ENCODE assay signal across 1 cellular context in genomic region chrX:103101280-103102042, GRCh38.
TF ChIP-seq lines count a peak whose summit lies in the region.

No MANE protein-coding gene starts in this region.

TF ChIP-seq in K562, 482 proteins besides CTCF, POLR2A, EP300 and RAD21 (continued from another document and continues in another):
- TF ChIP-seq ARID3B (CRISPR knock-in tag; IDR thresholded peaks at IDR 0.05; ENCODE audit: borderline replicate concordance) (no peak), SMAD4 (CRISPR knock-in tag; conservative IDR thresholded peaks at IDR 0.05) (peak; percentile 100), ZNF431 (CRISPR knock-in tag; IDR thresholded peaks at IDR 0.05) (no peak), CEBPZ (IDR thresholded peaks at IDR 0.05; ENCODE audit: borderline replicate concordance, low read depth, low read length) (no peak), RBM17 (IDR thresholded peaks at IDR 0.05; ENCODE audit: borderline replicate concordance, low read depth, low read length) (no peak), ZNF133 (CRISPR knock-in tag; IDR thresholded peaks at IDR 0.05) (no peak), NELFE (IDR thresholded peaks at IDR 0.05; ENCODE audit: insufficient read depth, insufficient read length) (no peak), ZNF41 (CRISPR knock-in tag; conservative IDR thresholded peaks at IDR 0.05) (no peak), CCAR2 (IDR thresholded peaks at IDR 0.05; ENCODE audit: low read depth, low read length) (no peak), MLLT1 (IDR thresholded peaks at IDR 0.05) (0 out of 4 replicates have a peak, but pooled peaks of 1 of the 2 experiments have one; percentile 60), BCLAF1 (IDR thresholded peaks at IDR 0.05; ENCODE audit: borderline replicate concordance in 1 of 2, control insufficient read depth in 1 of 2, low read depth in 2 of 2, low read length in 1 of 2) (no peak), TFE3 (CRISPR knock-in tag; IDR thresholded peaks at IDR 0.05) (no peak), ZNF165 (CRISPR knock-in tag; IDR thresholded peaks at IDR 0.05; ENCODE audit: borderline replicate concordance) (no peak), MTA3 (IDR thresholded peaks at IDR 0.05; ENCODE audit: borderline replicate concordance) (peak; percentile 78), HINFP (tag; conservative IDR thresholded peaks at IDR 0.05; ENCODE audit: low read depth) (no peak), CHD2 (IDR thresholded peaks at IDR 0.05; ENCODE audit: low read depth, low read length) (no peak), ZNF766 (CRISPR knock-in tag; conservative IDR thresholded peaks at IDR 0.05) (peak; percentile 90), PREB (CRISPR knock-in tag; IDR thresholded peaks at IDR 0.05) (no peak), E2F1 (CRISPR knock-in tag; IDR thresholded peaks at IDR 0.05) (no peak), RBM25 (IDR thresholded peaks at IDR 0.05; ENCODE audit: low read depth, low read length, severe bottlenecking) (no peak), DMBX1 (CRISPR knock-in tag; IDR thresholded peaks at IDR 0.05; ENCODE audit: borderline replicate concordance) (peak; percentile 95), AFF4 (CRISPR knock-in tag; IDR thresholded peaks at IDR 0.05) (no peak), TAF7 (tag; IDR thresholded peaks at IDR 0.05) (no peak), CAMTA2 (CRISPR knock-in tag; conservative IDR thresholded peaks at IDR 0.05) (no peak), ZNF277 (CRISPR knock-in tag; IDR thresholded peaks at IDR 0.05; ENCODE audit: borderline replicate concordance) (no peak), L3MBTL2 (IDR thresholded peaks at IDR 0.05) (peak; percentile 31; the same call in 1 of the 2 replicates), IRF1 (CRISPR knock-in tag; IDR thresholded peaks at IDR 0.05; ENCODE audit: borderline replicate concordance) (no peak), SRF (CRISPR knock-in tag; IDR thresholded peaks at IDR 0.05) (no peak), ZSCAN32 (CRISPR knock-in tag; IDR thresholded peaks at IDR 0.05) (no peak), ZNF586 (CRISPR knock-in tag; conservative IDR thresholded peaks at IDR 0.05) (no peak), PHTF2 (CRISPR knock-in tag; IDR thresholded peaks at IDR 0.05) (no peak), SP2 (IDR thresholded peaks at IDR 0.05; ENCODE audit: extremely low read depth, low read depth, low read length, poor library complexity, severe bottlenecking) (no peak), MTF1 (CRISPR knock-in tag; IDR thresholded peaks at IDR 0.05; ENCODE audit: borderline replicate concordance) (no peak), NCOA6 (IDR thresholded peaks at IDR 0.05) (no peak), SNRNP70 (optimal IDR thresholded peaks at IDR 0.05; ENCODE audit: low read depth, low read length) (no peak), ZNF253 (CRISPR knock-in tag; conservative IDR thresholded peaks at IDR 0.05) (no peak), HNRNPL (IDR thresholded peaks at IDR 0.05; ENCODE audit: low read depth, low read length) (no peak), CBFA2T2 (conservative IDR thresholded peaks at IDR 0.05) (peak; percentile 99), ELF2 (CRISPR knock-in tag; IDR thresholded peaks at IDR 0.05) (no peak), WHSC1 (IDR thresholded peaks at IDR 0.05; ENCODE audit: low read length) (no peak), RFX1 (IDR thresholded peaks at IDR 0.05) (peak; percentile 80)
